ENCODE assay signal across 8 cellular contexts in the genomic region with DNA sequence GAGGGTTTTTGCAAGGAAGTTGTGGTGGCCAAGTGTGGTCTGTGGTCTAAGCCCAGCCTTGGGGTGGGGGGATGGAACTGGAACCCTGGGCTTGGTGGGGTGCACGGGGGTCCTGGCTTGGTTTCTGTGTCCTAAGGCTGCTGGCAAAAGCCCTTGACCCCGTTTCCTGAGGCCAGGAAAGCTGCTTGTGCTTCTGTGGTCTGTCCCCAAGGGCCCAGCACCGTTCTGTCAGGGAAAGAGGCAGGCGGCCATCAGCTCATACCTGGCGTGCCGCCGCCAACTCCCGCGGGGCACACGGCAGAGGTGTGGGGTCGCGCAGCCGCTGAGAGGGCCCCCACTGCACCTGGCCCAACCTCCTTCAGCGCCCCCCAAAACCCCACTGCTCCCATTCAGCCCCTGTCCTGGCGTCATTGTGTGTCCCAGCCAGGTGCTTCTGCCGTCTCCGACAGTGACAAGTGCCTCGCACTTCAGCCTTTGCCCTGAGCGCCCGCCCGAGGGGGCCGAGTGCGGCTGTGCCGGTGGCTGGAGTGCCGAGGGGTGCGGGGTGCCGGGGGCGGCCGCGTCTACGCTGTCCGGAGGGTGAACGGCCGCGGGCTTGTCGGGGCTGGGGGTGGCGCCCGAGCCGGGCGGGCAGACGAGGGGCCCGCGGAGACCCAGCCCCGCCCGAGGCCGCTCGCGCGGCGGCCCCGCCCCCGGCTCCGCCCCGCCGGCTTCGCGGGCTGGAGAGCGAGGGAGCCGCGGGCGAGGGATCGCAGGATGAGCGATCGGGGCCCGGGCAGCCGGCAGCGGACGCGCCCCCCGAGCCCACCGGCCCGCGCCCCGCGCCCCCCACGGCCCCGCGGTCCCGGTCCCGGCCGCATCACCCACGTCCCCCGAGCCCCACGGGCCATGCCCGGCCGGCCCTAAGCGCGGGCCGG. TPM values are rescaled to one million over a fixed set of nuclear protein-coding genes. Genes with fewer than 3 reads are reported as not detected.
DNase-seq lines count a peak whose midpoint lies in the region; ATAC-seq, FAIRE-seq and TF ChIP-seq lines count a peak whose summit lies in the region.

A gene (plus strand): TSS at position 701 of the 917 bp plus-strand sequence. CDS start 282 bp downstream, outside the sequence.

- H3K23ac ChIP-seq in H1 (ENCODE audit: insufficient read length): no peak within 1 kb of the TSS

- TF ChIP-seq POLR2A in H1 (IDR thresholded peaks at IDR 0.05; ENCODE audit: control extremely low read depth in 1 of 2, low read depth in 2 of 2, low read length in 2 of 2): peak in 1 of 2 experiments; percentile 36; a peak in 1 of 3 replicates

- no peak for TF ChIP-seq RAD21 in H1 (IDR thresholded peaks at IDR 0.05 in 1 of 2, conservative IDR thresholded peaks at IDR 0.05 in 1 of 2; ENCODE audit: low read depth in 2 of 2, low read length in 2 of 2)
- no peak for TF ChIP-seq RAD21 in neural cell (conservative IDR thresholded peaks at IDR 0.05)

- FAIRE-seq in H1 (lab: Jason Lieb, UNC): no peak

- peaks cover 4 to 20% of the 10 kb centered on the region in 2 experiments for H4K20me1 ChIP-seq in H1 (replicated peaks in 1 of 2; ENCODE audit: control insufficient read depth in 1 of 2, insufficient read depth in 2 of 2, low read length in 2 of 2)
- H4K20me1 ChIP-seq in neural cell (ENCODE audit: insufficient read depth): peaks cover 2% of the 10 kb centered on the region

- H3K4me3 ChIP-seq in H1 (ENCODE audit: extremely low read depth in 1 of 4, insufficient read depth in 2 of 4, low read depth in 3 of 4, low read length in 4 of 4) (peak within 1 kb of the TSS; percentile 27 to 68 (median 40)), neural cell (ENCODE audit: low read length) (peak within 1 kb of the TSS; percentile 86)

- no peak within 1 kb of the TSS for H3K4ac ChIP-seq in H1 (replicated peaks; ENCODE audit: insufficient read length, low read depth, low read length)

- H3K18ac ChIP-seq in H1 (ENCODE audit: extremely low read depth, low read length): peak within 1 kb of the TSS; percentile 32; the same call in 1 of the 2 replicates

- peak within 1 kb of the TSS; percentile 73 to 77 for H3K4me2 ChIP-seq in H1 (ENCODE audit: insufficient read depth in 1 of 2, low read depth in 2 of 2, low read length in 2 of 2)
- H3K4me2 ChIP-seq in neural cell (ENCODE audit: low read length): peak within 1 kb of the TSS; percentile 91

- H2AFZ ChIP-seq in H1 (ENCODE audit: low read length) (no peak within 1 kb of the TSS), neural cell (ENCODE audit: low read depth, low read length) (no peak within 1 kb of the TSS)

- no peaks in the 10 kb centered on the region for H3K9me3 Mint-ChIP-seq in Calu3 (ENCODE audit: low read depth, unreplicated experiment)

- H2BK12ac ChIP-seq in H1 (ENCODE audit: low read depth, low read length): no peak within 1 kb of the TSS

- no peak within 1 kb of the TSS for H4K8ac ChIP-seq in H1 (ENCODE audit: extremely low read depth, insufficient read depth, low read length)

- no peak within 1 kb of the TSS for H2AK5ac ChIP-seq in H1 (ENCODE audit: low read depth, low read length)

- H3K23me2 ChIP-seq in H1 (ENCODE audit: low read depth, low read length): peaks cover 4% of the 10 kb centered on the region; the same call in 1 of the 2 replicates

- H2BK20ac ChIP-seq in H1 (ENCODE audit: low read length): no peak within 1 kb of the TSS

- H3K4me1 ChIP-seq in H1 (replicated peaks in 1 of 4; ENCODE audit: control insufficient read depth in 3 of 4, insufficient read depth in 4 of 4, low read length in 3 of 4): peaks cover 0 to 14% (median 9%) of the 10 kb centered on the region in 4 experiments; a peak in 5 of 7 replicates

- no peaks in the 10 kb centered on the region for H3K79me2 ChIP-seq in H1 (ENCODE audit: control insufficient read depth in 1 of 2, insufficient read depth in 2 of 2, low read length in 2 of 2)
- peaks cover 46% of the 10 kb centered on the region for H3K79me2 ChIP-seq in neural cell (replicated peaks; ENCODE audit: insufficient read depth, low read length)

- ATAC-seq in GM21360 (IDR thresholded peaks at IDR 0.05; ENCODE audit: unreplicated experiment) (no peak), HG03159 (IDR thresholded peaks at IDR 0.05; ENCODE audit: unreplicated experiment) (no peak)

- H3K79me1 ChIP-seq in H1 (ENCODE audit: low read depth, low read length): no peaks in the 10 kb centered on the region

- peaks cover 2 to 24% (median 10%) of the 10 kb centered on the region in 4 experiments for H3K36me3 ChIP-seq in H1 (ENCODE audit: control insufficient read depth in 2 of 4, insufficient read depth in 4 of 4, low read length in 3 of 4)
- H3K36me3 ChIP-seq in neural cell (ENCODE audit: insufficient read depth, low read length): no peaks in the 10 kb centered on the region

- intact Hi-C loops in Calu3 (cut with micrococcal nuclease; ENCODE audit: unreplicated experiment): no loop called here

- H4K91ac ChIP-seq in H1 (replicated peaks; ENCODE audit: insufficient read length, low read length): no peak within 1 kb of the TSS

- H3K36me3 Mint-ChIP-seq in Calu3 (ENCODE audit: insufficient read depth, unreplicated experiment): peaks cover 54% of the 10 kb centered on the region

- no peak within 1 kb of the TSS for H3K56ac ChIP-seq in H1 (replicated peaks; ENCODE audit: insufficient read length, low read depth, low read length)

- TF ChIP-seq CTCF in Calu3 (IDR thresholded peaks at IDR 0.05; ENCODE audit: unreplicated experiment) (no peak), H1 (IDR thresholded peaks at IDR 0.05; ENCODE audit: control extremely low read depth in 1 of 3, insufficient read depth in 1 of 3, low read depth in 1 of 3, low read length in 3 of 3) (no peak), neural cell (IDR thresholded peaks at IDR 0.05; ENCODE audit: poor library complexity, severe bottlenecking) (peak; percentile 16)

- peaks cover 15% of the 10 kb centered on the region for H3K4me1 Mint-ChIP-seq in Calu3 (ENCODE audit: low read depth, unreplicated experiment)

- H3K9ac ChIP-seq in H1 (replicated peaks in 1 of 4; ENCODE audit: extremely low read depth in 1 of 4, low read depth in 3 of 4, low read length in 3 of 4) (peak within 1 kb of the TSS in 2 of 4 experiments; percentile 40 to 45; a peak in 3 of 7 replicates), neural cell (ENCODE audit: low read length) (peak within 1 kb of the TSS; percentile 99)

- no peaks in the 10 kb centered on the region for H3K9me2 ChIP-seq in neural cell (ENCODE audit: insufficient read depth, low read length)

- H3K27me3 Mint-ChIP-seq in Calu3 (ENCODE audit: unreplicated experiment): peaks cover 29% of the 10 kb centered on the region

- peak within 1 kb of the TSS; percentile 66 for H3K27ac Mint-ChIP-seq in Calu3 (ENCODE audit: unreplicated experiment)

- POLR2A ChIA-PET in H1 (lab: Charles Lee; ENCODE audit: partially characterized antibody): interaction anchor here (0.9 to 7.9 kb wide), 10 partner anchors 8 to 230 kb away, joined by 3 to 125 read pairs (median 4); a partner anchor contains a TSS

- H2BK5ac ChIP-seq in H1 (ENCODE audit: low read depth, low read length): no peak within 1 kb of the TSS

- H3K9me3 ChIP-seq in H1 (ENCODE audit: insufficient read depth in 2 of 2, low read depth in 1 of 2, low read length in 1 of 2) (no peaks in the 10 kb centered on the region), neural cell (ENCODE audit: low read length) (no peaks in the 10 kb centered on the region)

- no peak within 1 kb of the TSS for H2BK120ac ChIP-seq in H1 (replicated peaks; ENCODE audit: low read depth, low read length)

- DNase-seq in Calu3: peak; percentile 33
- DNase-seq in HuH-7 (ENCODE audit: low spot score): peak; percentile 100
- DNase-seq in activated CD4-positive, CD25-positive, alpha-beta regulatory T cell treated with anti-CD3 and anti-CD28 coated beads, Interleukin-2, amount 50 U/mL, for 72 hours: peak; percentile 54
- DNase-seq in H1 (ENCODE audit: low read depth in 1 of 2, low spot score in 2 of 2): peak in 1 of 2 experiments; percentile 78
- DNase-seq in HCEC 1CT: no peak

- no peak within 1 kb of the TSS for H4K5ac ChIP-seq in H1 (ENCODE audit: insufficient read length, low read depth, low read length)

- CTCF ChIA-PET in Calu3 (lab: Charles Lee): no interaction called here
- CTCF ChIA-PET in H1 (lab: Charles Lee; ENCODE audit: partially characterized antibody): interaction anchor here (0.5 to 1.4 kb wide), 8 partner anchors 9 to 497 kb away, joined by 3 to 6 read pairs (median 4); a partner anchor contains a TSS

- no peak for TF ChIP-seq EP300 in H1 (IDR thresholded peaks at IDR 0.05; ENCODE audit: borderline replicate concordance in 1 of 2, low read depth in 2 of 2, low read length in 2 of 2)
- peak; percentile 38 for TF ChIP-seq EP300 in neural cell (conservative IDR thresholded peaks at IDR 0.05; ENCODE audit: poor library complexity, severe bottlenecking)

- H2BK15ac ChIP-seq in H1 (ENCODE audit: low read length): no peak within 1 kb of the TSS

- peaks cover 4% of the 10 kb centered on the region for H3F3A ChIP-seq in neural cell (ENCODE audit: insufficient read depth, low read length, poor library complexity, severe bottlenecking)

- no TSS peak for BruUV-seq in Calu3 (replicated peaks; lab: Mats Ljungman, UMichigan)

- H3K27me3 ChIP-seq in H1 (replicated peaks in 1 of 4; ENCODE audit: control insufficient read depth in 3 of 4, extremely low read depth in 1 of 4, insufficient read depth in 3 of 4, low read length in 3 of 4) (peaks cover 0 to 4% (median under 1%) of the 10 kb centered on the region in 4 experiments; a peak in 2 of 7 replicates), neural cell (ENCODE audit: insufficient read depth, low read depth, low read length) (no peaks in the 10 kb centered on the region)

- H3K14ac ChIP-seq in H1 (ENCODE audit: insufficient read length): no peak within 1 kb of the TSS

- H3K4me3 Mint-ChIP-seq in Calu3 (ENCODE audit: low read depth, unreplicated experiment): peak within 1 kb of the TSS; percentile 49

- H3K27ac ChIP-seq in H1 (ENCODE audit: low read depth, low read length): no peak within 1 kb of the TSS
- peak within 1 kb of the TSS; percentile 98 for H3K27ac ChIP-seq in neural cell (ENCODE audit: low read length)

- WGBS in H1 (ENCODE audit: extremely low coverage in 1 of 2, insufficient coverage in 1 of 2, insufficient read length in 1 of 2, insufficient replicate concordance in 2 of 2, low coverage in 1 of 2, low lambda C conversion rate in 2 of 2, missing lambda C conversion rate in 1 of 2), 2 experiments: 7% methylated on average over 17 of the region's 89 CpGs; no CpG with 5 or more reads in 1 of the 2 experiments

RNA-seq across cellular contexts. Expression of the gene that starts here (rescaled TPM):
- total RNA-seq in Calu3 (2022): 2.9 and 3.5 TPM in 2 replicates
- 15.8 and 17.0 TPM in 2 replicates for total RNA-seq in H1 (2021; fragmentation: NEBNext Ultra II Directional; extraction: Animal tissue kit (Norgen Biotek cat#: 25700))
- 11.6 and 12.5 TPM in 2 replicates for polyA plus RNA-seq in H1 (2011; rRNA removed)
- 5.5 TPM for polyA plus RNA-seq in H1 (2011; cell fraction: cytosol; rRNA removed)
- 13.1 TPM for polyA plus RNA-seq in H1 (2011; cell fraction: nucleus; rRNA removed)
- 11.7 to 18.1 TPM (median 16.2 TPM) in 4 replicates for polyA plus RNA-seq in H1 (2012, experiment 1 of 2)
- 12.4 TPM for polyA plus RNA-seq in H1 (2012, experiment 2 of 2)
- polyA plus RNA-seq in H1 (2013, experiment 1 of 2): 12.7 TPM
- 13.4 TPM for polyA plus RNA-seq in H1 (2013, experiment 2 of 2)
- 8.5 and 9.1 TPM in 2 replicates for polyA minus RNA-seq in H1 (2011; rRNA and poly(A)+ RNA removed)
- polyA minus RNA-seq in H1 (2011; cell fraction: cytosol; rRNA and poly(A)+ RNA removed): 11.6 TPM
- polyA minus RNA-seq in H1 (2011; cell fraction: nucleus; rRNA and poly(A)+ RNA removed): 5.0 TPM
- polyA plus RNA-seq in neural cell: 47.9 and 54.5 TPM in 2 replicates
- 63.8 and 84.4 TPM in 2 replicates for polyA minus RNA-seq in neural cell
